In genomic region chr9:5846501-5846921, GRCh38 we compare ENCODE assay signal across 1 cellular context.
TF ChIP-seq lines count a peak whose summit lies in the region.

No MANE protein-coding gene starts in this region.

TF ChIP-seq in GM12878, 131 proteins besides CTCF, POLR2A, EP300 and RAD21 (continued from another document):
- no peak for TF ChIP-seq ZBTB11 (CRISPR knock-in tag; IDR thresholded peaks at IDR 0.05)
- TF ChIP-seq TBL1XR1 (IDR thresholded peaks at IDR 0.05; ENCODE audit: low read depth, low read length): no peak
- TF ChIP-seq TCF3 (IDR thresholded peaks at IDR 0.05; ENCODE audit: borderline replicate concordance, insufficient read depth, low read depth, low read length): no peak
- TF ChIP-seq TAF1 (IDR thresholded peaks at IDR 0.05; ENCODE audit: borderline replicate concordance, low read depth, low read length): no peak
